9 cellular contexts compared by ENCODE assay signal in the genomic region with DNA sequence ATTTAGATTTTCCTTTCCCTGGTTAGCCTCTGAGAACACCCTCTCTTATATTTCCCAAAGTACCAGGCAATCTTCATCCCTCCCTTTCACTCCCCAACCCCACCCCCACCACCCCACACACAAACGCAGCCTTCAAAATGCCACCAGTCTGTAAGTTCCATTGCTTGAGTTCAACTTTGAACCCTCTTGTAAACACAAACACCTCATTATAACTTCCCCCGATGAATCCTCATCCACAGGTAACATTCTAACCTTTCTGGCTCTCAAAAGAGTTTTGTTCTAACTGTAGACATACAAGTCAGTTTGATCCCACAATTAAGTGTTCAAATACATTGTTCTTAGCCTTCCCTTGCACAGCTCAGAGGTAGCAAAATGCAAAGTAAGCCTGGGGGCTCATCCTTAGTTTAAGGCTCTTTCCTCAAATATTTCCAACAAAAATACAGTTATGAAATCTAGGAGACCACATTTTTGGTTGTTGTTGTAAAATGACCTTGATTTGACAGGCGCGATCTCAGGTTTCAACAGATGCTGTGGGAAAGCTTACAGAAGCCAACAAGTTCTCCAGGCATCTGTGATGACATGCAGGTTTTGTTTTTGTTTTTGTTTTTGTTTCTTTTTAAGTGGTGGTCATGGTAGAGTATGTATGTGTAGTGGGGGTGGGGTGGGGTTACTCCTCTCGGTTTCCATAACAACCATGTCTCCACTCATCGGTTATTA.
DNase-seq lines count a peak whose midpoint lies in the region; ATAC-seq, FAIRE-seq and TF ChIP-seq lines count a peak whose summit lies in the region.
"Had no signal": no experiment of that assay in that cellular context is flagged by ENCODE, and none has a peak within 500 bp of the region (broad histone marks: within the 10 kb centered on the region; RNA-seq: fewer than 3 reads in every experiment).

No MANE protein-coding gene starts in this region.

- BruUV-seq in Caco-2 (replicated peaks; lab: Mats Ljungman, UMichigan): no TSS peak

- H3K27me3 Mint-ChIP-seq in activated CD8-positive, alpha-beta T cell treated with anti-CD3 and anti-CD28 coated beads for 36 hours: no peaks in the 10 kb centered on the region
- peaks cover 16% of the 10 kb centered on the region for H3K27me3 Mint-ChIP-seq in type B pancreatic cell
- no peaks in the 10 kb centered on the region for H3K27me3 Mint-ChIP-seq in Caco-2 (ENCODE audit: insufficient read depth, unreplicated experiment)

- peak; percentile 34 for ATAC-seq in GM19025 (IDR thresholded peaks at IDR 0.05; ENCODE audit: low read depth, unreplicated experiment)
- ATAC-seq in HG03139 (IDR thresholded peaks at IDR 0.05; ENCODE audit: unreplicated experiment): peak; percentile 39
- ATAC-seq in activated CD8-positive, alpha-beta T cell treated with anti-CD3 and anti-CD28 coated beads for 36 hours: peak; percentile 17
- ATAC-seq: Panc1 had no signal

- POLR2A ChIA-PET in activated CD8-positive, alpha-beta T cell treated with anti-CD3 and anti-CD28 coated beads for 36 hours (lab: Charles Lee): interaction anchor here (1.0 to 6.3 kb wide), 3 partner anchors 13 to 105 kb away, joined by 3 to 34 read pairs (median 28); no protein-coding TSS in a partner anchor
- POLR2A ChIA-PET in Caco-2 (lab: Charles Lee): no interaction called here

- no peak overlapping the region for H3K27ac ChIP-seq in DOHH2 (ENCODE audit: low read depth, low read length)

- H3K9me3 ChIP-seq in DOHH2 (ENCODE audit: control insufficient read depth, insufficient read depth, low read length) (no peaks in the 10 kb centered on the region), iPS-18c (ENCODE audit: control insufficient read depth, insufficient read depth, low read length) (no peaks in the 10 kb centered on the region), Caco-2 (no peaks in the 10 kb centered on the region)

- CTCF ChIA-PET in activated CD8-positive, alpha-beta T cell treated with anti-CD3 and anti-CD28 coated beads for 36 hours (lab: Charles Lee): interaction anchor here (0.6 kb wide), 1 partner anchor 94 kb away, joined by 3 read pairs; no protein-coding TSS in a partner anchor
- CTCF ChIA-PET in Caco-2 (lab: Charles Lee): no interaction called here

- FAIRE-seq in HTR-8/SVneo (lab: Jason Lieb, UNC): no peak

- no peaks in the 10 kb centered on the region for H4K20me1 ChIP-seq in DOHH2 (ENCODE audit: control insufficient read depth, insufficient read depth, low read depth, low read length)

- peaks cover 59% of the 10 kb centered on the region for H3K4me1 ChIP-seq in DOHH2 (ENCODE audit: control insufficient read depth, low read length)
- no peaks in the 10 kb centered on the region; the same call in 1 of the 2 replicates for H3K4me1 ChIP-seq in Caco-2

- peak; percentile 76 for DNase-seq in activated CD8-positive, alpha-beta T cell treated with anti-CD3 and anti-CD28 coated beads for 36 hours
- DNase-seq in type B pancreatic cell (ENCODE audit: extremely low spot score, unreplicated experiment) (no peak), Caco-2 (no peak), HTR-8/SVneo (ENCODE audit: insufficient read length, low spot score) (no peak)

- H3K4me3 ChIP-seq in DOHH2 (ENCODE audit: low read length) (peak overlapping the region; percentile 74), iPS-18c (ENCODE audit: insufficient read depth, low read depth, low read length) (peak overlapping the region; percentile 11; the same call in 1 of the 2 replicates), Caco-2 (ENCODE audit: low read depth, low read length) (no peak overlapping the region)

- H3K4me1 Mint-ChIP-seq in activated CD8-positive, alpha-beta T cell treated with anti-CD3 and anti-CD28 coated beads for 36 hours (ENCODE audit: low read depth): peaks cover 69% of the 10 kb centered on the region
- H3K4me1 Mint-ChIP-seq in type B pancreatic cell (ENCODE audit: unreplicated experiment) (peaks cover 49% of the 10 kb centered on the region), Caco-2 (ENCODE audit: low read depth, unreplicated experiment) (no peaks in the 10 kb centered on the region)

- peaks cover 18% of the 10 kb centered on the region for H3K36me3 Mint-ChIP-seq in activated CD8-positive, alpha-beta T cell treated with anti-CD3 and anti-CD28 coated beads for 36 hours (ENCODE audit: low read depth)
- no peaks in the 10 kb centered on the region for H3K36me3 Mint-ChIP-seq in type B pancreatic cell
- no peaks in the 10 kb centered on the region for H3K36me3 Mint-ChIP-seq in Caco-2 (ENCODE audit: insufficient read depth, unreplicated experiment)

- H3K9me3 Mint-ChIP-seq in activated CD8-positive, alpha-beta T cell treated with anti-CD3 and anti-CD28 coated beads for 36 hours: no peaks in the 10 kb centered on the region
- H3K9me3 Mint-ChIP-seq in type B pancreatic cell (no peaks in the 10 kb centered on the region), Caco-2 (ENCODE audit: unreplicated experiment) (no peaks in the 10 kb centered on the region)

- TF ChIP-seq CTCF in DOHH2 (IDR thresholded peaks at IDR 0.05; ENCODE audit: low read depth, low read length, poor library complexity, severe bottlenecking) (no peak), type B pancreatic cell (conservative IDR thresholded peaks at IDR 0.05) (no peak), Caco-2 (IDR thresholded peaks at IDR 0.05; ENCODE audit: insufficient read depth in 1 of 2, low read depth in 1 of 2, low read length in 1 of 2, severe bottlenecking in 1 of 2, unreplicated experiment in 1 of 2) (no peak)
- no peak for TF ChIP-seq CTCF in activated CD8-positive, alpha-beta T cell treated with anti-CD3 and anti-CD28 coated beads for 36 hours (IDR thresholded peaks at IDR 0.05)

- H3K4me2 ChIP-seq in DOHH2 (ENCODE audit: low read length): peak overlapping the region; percentile 85

- H3K9me2 ChIP-seq in DOHH2 (replicated peaks; ENCODE audit: control insufficient read depth, low read length): no peaks in the 10 kb centered on the region

- H3K27me3 ChIP-seq in DOHH2 (ENCODE audit: control insufficient read depth, low read length) (peaks cover 16% of the 10 kb centered on the region), Caco-2 (replicated peaks; ENCODE audit: control insufficient read depth, insufficient read depth, low read length) (no peaks in the 10 kb centered on the region)

- peak overlapping the region; percentile 96 for H3K27ac Mint-ChIP-seq in activated CD8-positive, alpha-beta T cell treated with anti-CD3 and anti-CD28 coated beads for 36 hours
- H3K27ac Mint-ChIP-seq in type B pancreatic cell (peak overlapping the region; percentile 79), Caco-2 (ENCODE audit: unreplicated experiment) (no peak overlapping the region)

- intact Hi-C loops in activated CD8-positive, alpha-beta T cell treated with anti-CD3 and anti-CD28 coated beads for 36 hours (cut with micrococcal nuclease): loop anchor here (5.0 kb wide), 4 partner anchors 151 to 341 kb away; partner anchors contain the start of genes FOXN3 and TDP1
- intact Hi-C loops in Caco-2 (cut with micrococcal nuclease; ENCODE audit: unreplicated experiment): loop anchor here (5.0 kb wide), 1 partner anchor 199 kb away; the partner anchor contains the start of gene FOXN3

- no peaks in the 10 kb centered on the region for H3K79me2 ChIP-seq in DOHH2 (ENCODE audit: control insufficient read depth, low read length)

- H3F3A ChIP-seq in DOHH2 (ENCODE audit: control insufficient read depth, insufficient read depth): 0 out of 2 replicates have a peak, but pooled peaks cover 3% of the 10 kb centered on the region

- H3K36me3 ChIP-seq in DOHH2 (ENCODE audit: control insufficient read depth, low read length): no peaks in the 10 kb centered on the region
- H3K36me3 ChIP-seq in Caco-2 (ENCODE audit: control insufficient read depth, insufficient read depth, low read length): no peaks in the 10 kb centered on the region

- H3K4me3 Mint-ChIP-seq in activated CD8-positive, alpha-beta T cell treated with anti-CD3 and anti-CD28 coated beads for 36 hours: peak overlapping the region; percentile 84
- H3K4me3 Mint-ChIP-seq in type B pancreatic cell (peak overlapping the region; percentile 94), Caco-2 (ENCODE audit: unreplicated experiment) (no peak overlapping the region)
